Comparison of ENCODE assay signal across 1 cellular context in genomic region chr7:39565538-39565937, GRCh38.
TF ChIP-seq lines count a peak whose summit lies in the region.

No MANE protein-coding gene starts in this region.

TF ChIP-seq in H1, 55 proteins besides CTCF, POLR2A, EP300 and RAD21:
- TF ChIP-seq TAF7 (optimal IDR thresholded peaks at IDR 0.05; ENCODE audit: borderline replicate concordance, low read depth, low read length): no peak
- no peak for TF ChIP-seq SAP30 (IDR thresholded peaks at IDR 0.05; ENCODE audit: insufficient read depth, insufficient replicate concordance, low read length)
- TF ChIP-seq CEBPB (IDR thresholded peaks at IDR 0.05; ENCODE audit: low read depth, low read length): no peak
